Comparison of ENCODE assay signal across 24 cellular contexts in genomic region chr18:80238651-80239260, GRCh38. TPM values are rescaled to one million over a fixed set of nuclear protein-coding genes. Genes with fewer than 3 reads are reported as not detected.
DNase-seq lines count a peak whose midpoint lies in the region; ATAC-seq and TF ChIP-seq lines count a peak whose summit lies in the region.
"Had no signal": no experiment of that assay in that cellular context is flagged by ENCODE, and none has a peak within 500 bp of the region (broad histone marks: within the 10 kb centered on the region; RNA-seq: fewer than 3 reads in every experiment).

No MANE protein-coding gene starts in this region.

- H3K4me1 ChIP-seq in lung (ENCODE audit: control insufficient read depth in 2 of 2, insufficient read depth in 2 of 2, low read length in 2 of 2), result no peaks in the 10 kb centered on the region
- H3K4me1 ChIP-seq: SJSA1 had no signal

- H3K27me3 ChIP-seq in H7 (ENCODE audit: control insufficient read depth, insufficient read depth, low read length) (no peaks in the 10 kb centered on the region), lung (ENCODE audit: control insufficient read depth, insufficient read depth) (no peaks in the 10 kb centered on the region)
- H3K27me3 ChIP-seq: BLaER1 treated with 17β-estradiol and CSF1 and Interleukin-3, amounts not matched to agents 10 nM and 100 nM; SJSA1 had no signal

- no peak overlapping the region for H3K4me3 Mint-ChIP-seq in type B pancreatic cell
- H3K4me3 Mint-ChIP-seq: CD4-positive, alpha-beta memory T cell had no signal

- H3K36me3 ChIP-seq in H7 (replicated peaks; ENCODE audit: control insufficient read depth, insufficient read depth, low read length), result no peaks in the 10 kb centered on the region
- no peaks in the 10 kb centered on the region for H3K36me3 ChIP-seq in lung (ENCODE audit: control insufficient read depth in 2 of 2, insufficient read depth in 2 of 2, low read length in 2 of 2)
- H3K36me3 ChIP-seq: BLaER1 treated with 17β-estradiol and CSF1 and Interleukin-3, amounts not matched to agents 10 nM and 100 nM; SJSA1 had no signal

- no peaks in the 10 kb centered on the region for H3K9me3 Mint-ChIP-seq in type B pancreatic cell

- H3K27me3 Mint-ChIP-seq in type B pancreatic cell, result no peaks in the 10 kb centered on the region

- no peak overlapping the region for H3K4me3 ChIP-seq in H7 (ENCODE audit: insufficient read depth, low read depth, low read length)
- H3K4me3 ChIP-seq in lung, result no peak overlapping the region
- H3K4me3 ChIP-seq: BLaER1 treated with 17β-estradiol and CSF1 and Interleukin-3, amounts not matched to agents 10 nM and 100 nM; GM12878; SJSA1 had no signal

- WGBS in lung, 2 donors, result 78 to 87% methylated on average over 12 of the region's 12 CpGs

- DNase-seq in AG20443 (ENCODE audit: low spot score), result peak; percentile 3
- peak; percentile 12 for DNase-seq in H7
- peak; percentile 24 for DNase-seq in lung (ENCODE audit: low spot score)
- DNase-seq in type B pancreatic cell (ENCODE audit: extremely low spot score, unreplicated experiment), result peak; percentile 39
- no peak for DNase-seq in kidney tubule cell (ENCODE audit: low spot score)
- DNase-seq in cortex of kidney (lab: John Stamatoyannopoulos, UW), result no peak
- DNase-seq: AML-193; CD4-positive, alpha-beta memory T cell; COR-L47; GOT3; NCI-H1048; NCI-H1417; NCI-H1694; NCI-H2029 treated with DMSO at 0.1 percent for 48 hours; NCI-H2227 treated with DMSO at 0.1 percent for 48 hours; NCI-H510A; NCI-H69; Right ventricle myocardium superior; RPMI8226 had no signal

- no peak overlapping the region for H3K27ac ChIP-seq in lung (ENCODE audit: low read depth in 1 of 2, low read length in 1 of 2)
- H3K27ac ChIP-seq: BLaER1 treated with 17β-estradiol and CSF1 and Interleukin-3, amounts not matched to agents 10 nM and 100 nM; SJSA1 had no signal

- no peak overlapping the region for H3K27ac Mint-ChIP-seq in type B pancreatic cell
- H3K27ac Mint-ChIP-seq: CD4-positive, alpha-beta memory T cell had no signal

- TF ChIP-seq CTCF in lung (IDR thresholded peaks at IDR 0.05; ENCODE audit: control extremely low read depth, extremely low read depth), result no peak
- TF ChIP-seq CTCF in type B pancreatic cell (conservative IDR thresholded peaks at IDR 0.05), result no peak

- no peaks in the 10 kb centered on the region for H3K36me3 Mint-ChIP-seq in type B pancreatic cell
- H3K36me3 Mint-ChIP-seq: CD4-positive, alpha-beta memory T cell had no signal

- H3K9me3 ChIP-seq in lung (ENCODE audit: control insufficient read depth in 2 of 2, insufficient read depth in 1 of 2, low read length in 1 of 2), result peaks cover 0 to 2% of the 10 kb centered on the region in 2 donors
- H3K9me3 ChIP-seq: SJSA1 had no signal

- no peak for ATAC-seq in lung (ENCODE audit: insufficient read depth, low FRiP score)
- no peak for ATAC-seq in HG03439 (IDR thresholded peaks at IDR 0.05; ENCODE audit: unreplicated experiment)
- ATAC-seq: HCT116 had no signal

- H3K4me1 Mint-ChIP-seq in type B pancreatic cell (ENCODE audit: unreplicated experiment), result peaks cover 7% of the 10 kb centered on the region
- H3K4me1 Mint-ChIP-seq: CD4-positive, alpha-beta memory T cell had no signal

RNA-seq across cellular contexts. Expression of gene PARD6G, which starts 8.6 kb away (rescaled TPM):
- 4.4 and 6.3 TPM in 2 replicates for total RNA-seq in H7 (2014; rRNA removed; shearing (Covaris generic))
- total RNA-seq in lung (1 to 10 TPM; 4.4 to 9.8 TPM), type B pancreatic cell (ENCODE audit: low replicate concordance) (10.2 and 21.8 TPM in 2 replicates)
- 1 to 10 TPM; 1.8 to 1.9 TPM for polyA plus RNA-seq in lung

Comparison
In these comparisons a context has a peak if more than half of its experiments do, and no peak if none do; other contexts are left out.
1. DNase-seq: peak in AG20443 (single experiment), H7 (single experiment), lung (single experiment) and type B pancreatic cell (single experiment); none in kidney tubule cell (single experiment) and cortex of kidney (single experiment).